In the genomic region with DNA sequence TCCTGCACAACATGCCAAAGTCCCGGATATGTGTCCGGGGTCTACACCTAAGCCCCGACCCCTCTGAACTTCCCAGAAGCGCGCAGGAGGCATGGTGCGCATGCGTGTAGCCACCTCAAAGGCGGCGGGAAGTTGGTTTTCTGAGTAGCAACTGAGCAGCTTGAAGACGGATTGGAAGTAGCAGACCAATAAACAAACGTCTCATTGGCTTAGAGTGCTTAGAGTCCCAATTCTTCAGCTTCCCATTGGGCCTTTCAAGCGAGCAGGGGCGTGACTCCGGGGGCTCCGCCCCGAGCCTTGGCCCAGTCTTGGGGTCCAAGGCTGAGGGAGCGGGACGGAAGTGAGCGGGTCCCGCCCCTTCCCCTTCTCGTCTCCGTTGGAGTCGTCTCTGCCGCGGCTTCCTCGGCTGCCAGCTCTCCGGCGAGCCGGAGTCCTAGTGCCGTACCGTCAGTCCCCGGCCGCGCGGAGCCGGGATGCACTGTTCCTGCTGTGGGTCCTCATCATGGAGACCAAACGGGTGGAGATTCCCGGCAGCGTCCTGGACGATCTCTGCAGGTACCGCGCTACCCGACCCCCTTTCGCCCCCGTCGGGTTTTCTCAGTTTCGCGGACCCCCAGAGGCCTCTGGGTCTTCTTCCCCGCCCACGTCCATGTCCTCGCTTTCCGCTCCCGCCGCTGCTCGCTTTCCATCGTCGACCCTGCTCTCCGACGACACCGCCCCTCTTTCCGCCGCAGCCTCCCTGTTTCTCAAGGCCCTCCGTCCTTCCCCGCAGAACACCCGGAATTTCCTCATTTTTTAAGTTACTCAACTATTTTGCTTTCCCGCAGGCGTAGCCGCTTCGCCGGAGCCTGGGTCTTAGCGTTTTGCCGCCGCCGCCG, we compare ENCODE assay signal across 8 cellular contexts. TPM values are rescaled to one million over a fixed set of nuclear protein-coding genes. Genes with fewer than 3 reads are reported as not detected.
DNase-seq lines count a peak whose midpoint lies in the region; ATAC-seq and TF ChIP-seq lines count a peak whose summit lies in the region.

Gene DCP2, plus strand, starts transcription at position 367 of the 878 bp plus-strand sequence. Its CDS starts 136 bp downstream, at position 503.

- H3K27me3 Mint-ChIP-seq in type B pancreatic cell: no peaks in the 10 kb centered on the region

- DNase-seq in GM13976 (ENCODE audit: low spot score) (peak; percentile 96), NCI-H146 treated with DMSO at 0.1 percent for 48 hours (lab: John Stamatoyannopoulos, UW; ENCODE audit: unreplicated experiment) (peak; percentile 99), amniotic epithelial cell (ENCODE audit: low read depth) (peak; percentile 100), heart left ventricle (peak; percentile 95 to 97 (median 96)), pons (ENCODE audit: low spot score) (peak; percentile 99), type B pancreatic cell (ENCODE audit: extremely low spot score, unreplicated experiment) (peak; percentile 93)

- no peaks in the 10 kb centered on the region for H3K9me3 Mint-ChIP-seq in type B pancreatic cell

- in situ Hi-C loops in GM13976 (cut with MboI; ENCODE audit: low sequenced_read_pairs, unreplicated experiment): loop anchor here (25.0 kb wide), 1 partner anchor 536 kb away; the partner anchor contains the start of gene YTHDC2

- H3K4me3 ChIP-seq in heart left ventricle: peak within 1 kb of the TSS; percentile 36 to 95 (median 90)

- H3K27ac ChIP-seq in heart left ventricle: peak within 1 kb of the TSS; percentile 82 to 95 (median 92)

- H3K36me3 ChIP-seq in heart left ventricle: peaks cover 0 to 8% (median 0%) of the 10 kb centered on the region in 9 donors

- peaks cover 0 to 42% (median 31%) of the 10 kb centered on the region in 12 donors for H3K4me1 ChIP-seq in heart left ventricle

- H3K27me3 ChIP-seq in heart left ventricle: no peaks in the 10 kb centered on the region

- intact Hi-C loops in T-helper 1 cell treated with Interleukin-12 subunit alpha and Interleukin-12 subunit beta and Interleukin-4 antibody, amounts not matched to agents 30 ng/mL and 1 ng/mL, for 36 hours (cut with micrococcal nuclease): loop anchor here (1.0 to 5.0 kb wide), 16 partner anchors 12 to 1884 kb away; partner anchors contain the start of genes NREP, REEP5, SRP19 and STARD4
- intact Hi-C loops in heart left ventricle (cut with DNase I): loop anchor here in 6 of 10 donors (2.0 to 10.0 kb wide), 4 partner anchors 52 to 114 kb away; partner anchors contain the start of genes REEP5 (in 5 of the 6) and SRP19 (in 2 of the 6)

- H3K36me3 Mint-ChIP-seq in type B pancreatic cell: peaks cover 8% of the 10 kb centered on the region

- H3K27ac Mint-ChIP-seq in type B pancreatic cell: peak within 1 kb of the TSS; percentile 95

- TF ChIP-seq CTCF in GM13976 (IDR thresholded peaks at IDR 0.05; ENCODE audit: borderline replicate concordance, control extremely low read depth, extremely low read depth, insufficient read depth, missing control alignments) (no peak), heart left ventricle (IDR thresholded peaks at IDR 0.05) (no peak), type B pancreatic cell (conservative IDR thresholded peaks at IDR 0.05) (no peak)

- WGBS in heart left ventricle, 4 donors: 0 to 1% (median 0%) methylated on average over 59 to 75 of the region's 75 CpGs

- H3K4me3 Mint-ChIP-seq in type B pancreatic cell: peak within 1 kb of the TSS; percentile 98

- peak in 1 of 2 donors; percentile 77 for TF ChIP-seq POLR2A in heart left ventricle (IDR thresholded peaks at IDR 0.05)

- peaks cover 25% of the 10 kb centered on the region for H3K4me1 Mint-ChIP-seq in type B pancreatic cell (ENCODE audit: unreplicated experiment)

- H3K9me3 ChIP-seq in heart left ventricle: no peaks in the 10 kb centered on the region

- ATAC-seq in HG02870 (IDR thresholded peaks at IDR 0.05; ENCODE audit: unreplicated experiment): peak; percentile 97
- ATAC-seq in heart left ventricle: peak; percentile 99

RNA-seq across cellular contexts. Expression of gene DCP2, which starts in this region (rescaled TPM):
- 97.1 and 99.7 TPM in 2 replicates for total RNA-seq in T-helper 1 cell treated with Interleukin-12 subunit alpha and Interleukin-12 subunit beta and Interleukin-4 antibody, amounts not matched to agents 30 ng/mL and 1 ng/mL, for 36 hours
- total RNA-seq in heart left ventricle (10 to 100 TPM in 8 of 9 donors, 1 to 10 TPM in 1; 8.3 to 36.0 (median 18.4) TPM), type B pancreatic cell (ENCODE audit: low replicate concordance) (65.5 and 90.3 TPM in 2 replicates)
- polyA plus RNA-seq in heart left ventricle: 1 to 10 TPM; 3.4 to 5.3 TPM

Comparison
In these comparisons a context has a peak if more than half of its experiments do, and no peak if none do; other contexts are left out.
1. Peak in every context shown above with its lines: DNase-seq, ATAC-seq, H3K4me3 ChIP-seq and H3K27ac ChIP-seq.